Comparison of ENCODE assay signal across 26 cellular contexts in genomic region chr10:111354859-111355258, GRCh38.
"Had no signal": no experiment of that assay in that cellular context is flagged by ENCODE, and none has a peak within 500 bp of the region (broad histone marks: within the 10 kb centered on the region; RNA-seq: fewer than 3 reads in every experiment).

No MANE protein-coding gene starts in this region.

- H3K9me3 ChIP-seq: colonic mucosa, esophagus muscularis mucosa, esophagus squamous epithelium, gastrocnemius medialis, gastroesophageal sphincter, heart left ventricle, heart right ventricle had no signal

- H2AFZ ChIP-seq: hepatocyte had no signal

- H3K27ac ChIP-seq: colonic mucosa, coronary artery, dorsolateral prefrontal cortex, epithelial cell of prostate, esophagus muscularis mucosa, esophagus squamous epithelium, foreskin keratinocyte, gastrocnemius medialis, gastroesophageal sphincter, heart left ventricle, heart right ventricle, hepatocyte had no signal

- H3K79me2 ChIP-seq: hepatocyte had no signal

- H3K4me3 Mint-ChIP-seq: dendritic cell treated with granulocyte-macrophage colony-stimulating factor and Interleukin-4, amounts not matched to agents 40 ng/mL and 50 ng/mL, for 4 days; effector memory CD8-positive, alpha-beta T cell; endodermal cell had no signal

- H3K4me2 ChIP-seq: hepatocyte had no signal

- H3K4me1 ChIP-seq: colonic mucosa, esophagus muscularis mucosa, esophagus squamous epithelium, foreskin keratinocyte, gastrocnemius medialis, gastroesophageal sphincter, heart left ventricle, heart right ventricle had no signal

- H3K9me3 Mint-ChIP-seq: dendritic cell treated with granulocyte-macrophage colony-stimulating factor and Interleukin-4, amounts not matched to agents 40 ng/mL and 50 ng/mL, for 4 days; effector memory CD8-positive, alpha-beta T cell; endodermal cell had no signal

- H3K27me3 Mint-ChIP-seq: dendritic cell treated with granulocyte-macrophage colony-stimulating factor and Interleukin-4, amounts not matched to agents 40 ng/mL and 50 ng/mL, for 4 days had no signal

- DNase-seq: colonic mucosa; cortex of kidney; dermis blood vessel endothelial cell; dorsolateral prefrontal cortex; effector CD4-positive, alpha-beta T cell; effector CD8-positive, alpha-beta T cell; effector memory CD4-positive, alpha-beta T cell; effector memory CD8-positive, alpha-beta T cell; endodermal cell; erythroblast; esophagus squamous epithelium; foreskin fibroblast; foreskin keratinocyte; foreskin melanocyte; gastrocnemius medialis; glutamatergic neuron; head of caudate nucleus; heart left ventricle; heart right ventricle had no signal

- H3K27ac Mint-ChIP-seq: dendritic cell treated with granulocyte-macrophage colony-stimulating factor and Interleukin-4, amounts not matched to agents 40 ng/mL and 50 ng/mL, for 4 days; effector memory CD8-positive, alpha-beta T cell; endodermal cell had no signal

- H3K4me1 Mint-ChIP-seq: endodermal cell had no signal

- H3K27me3 ChIP-seq: colonic mucosa, foreskin keratinocyte had no signal

- H3K36me3 ChIP-seq: colonic mucosa, esophagus muscularis mucosa, esophagus squamous epithelium, gastrocnemius medialis, gastroesophageal sphincter, heart left ventricle, heart right ventricle had no signal

- ATAC-seq: effector memory CD8-positive, alpha-beta T cell; esophagus mucosa; foreskin keratinocyte; gastrocnemius medialis; gastroesophageal sphincter; heart left ventricle; heart right ventricle had no signal

- H3K4me3 ChIP-seq: colonic mucosa, coronary artery, dorsolateral prefrontal cortex, esophagus muscularis mucosa, esophagus squamous epithelium, gastrocnemius medialis, gastroesophageal sphincter, heart left ventricle, heart right ventricle, hepatocyte had no signal
